Comparison of ENCODE assay signal across 14 cellular contexts in genomic region chr3:32347286-32348125, GRCh38. TPM values are rescaled to one million over a fixed set of nuclear protein-coding genes. Genes with fewer than 3 reads are reported as not detected.
DNase-seq lines count a peak whose midpoint lies in the region; ATAC-seq and TF ChIP-seq lines count a peak whose summit lies in the region.
"Had no signal": no experiment of that assay in that cellular context is flagged by ENCODE, and none has a peak within 500 bp of the region (broad histone marks: within the 10 kb centered on the region; RNA-seq: fewer than 3 reads in every experiment).

No MANE protein-coding gene starts in this region.

- H3K27me3 ChIP-seq in left lung (no peaks in the 10 kb centered on the region), testis (no peaks in the 10 kb centered on the region), H7 (ENCODE audit: control insufficient read depth, insufficient read depth, low read length) (no peaks in the 10 kb centered on the region)
- H3K27me3 ChIP-seq: esophagus squamous epithelium had no signal

- DNase-seq in OCI-LY7 (ENCODE audit: low spot score) (no peak), fibroblast of pulmonary artery (ENCODE audit: low read depth) (peak; percentile 68), left lung (no peak), testis (peak; percentile 23), NCI-H1694 treated with DMSO at 0.1 percent for 48 hours (lab: John Stamatoyannopoulos, UW) (no peak), H7 (no peak)
- DNase-seq: activated T-cell treated with anti-CD3 and anti-CD28 coated beads for 4 hours; esophagus squamous epithelium; NCI-H1092; stimulated activated CD4-positive, alpha-beta T cell treated with anti-CD3 and anti-CD28 coated beads, Interleukin-2, amount 100 ng/mL, for 48 hours; SW 1271 had no signal

- CTCF ChIA-PET in OCI-LY7 (lab: Charles Lee; ENCODE audit: unreplicated experiment) = no interaction called here

- no peak overlapping the region for H3K4me3 ChIP-seq in OCI-LY7 (ENCODE audit: low read depth, low read length, poor library complexity, severe bottlenecking)
- no peak overlapping the region for H3K4me3 ChIP-seq in fibroblast of pulmonary artery (replicated peaks; ENCODE audit: low read depth, low read length)
- H3K4me3 ChIP-seq in left lung = no peak overlapping the region
- no peak overlapping the region for H3K4me3 ChIP-seq in testis
- H3K4me3 ChIP-seq in H7 (ENCODE audit: insufficient read depth, low read depth, low read length) = no peak overlapping the region
- H3K4me3 ChIP-seq: esophagus squamous epithelium had no signal

- no peaks in the 10 kb centered on the region for H4K20me1 ChIP-seq in OCI-LY7 (ENCODE audit: insufficient read depth, low read length)

- H3K36me3 ChIP-seq in OCI-LY7 (ENCODE audit: insufficient read depth, low read length) (no peaks in the 10 kb centered on the region), left lung (no peaks in the 10 kb centered on the region), testis (ENCODE audit: low read depth, missing control alignments) (no peaks in the 10 kb centered on the region), H7 (replicated peaks; ENCODE audit: control insufficient read depth, insufficient read depth, low read length) (no peaks in the 10 kb centered on the region)
- H3K36me3 ChIP-seq: esophagus squamous epithelium had no signal

- peak overlapping the region; percentile 23 for H3K4me2 ChIP-seq in OCI-LY7 (ENCODE audit: low read length)

- 56 to 68% methylated on average over 12 of the region's 12 CpGs for WGBS in testis, 2 donors

- no TSS peak for BruUV-seq in OCI-LY7 (replicated peaks; lab: Mats Ljungman, UMichigan)

- TF ChIP-seq CTCF in OCI-LY7 (conservative IDR thresholded peaks at IDR 0.05; ENCODE audit: low read length) (no peak), fibroblast of pulmonary artery (IDR thresholded peaks at IDR 0.05; ENCODE audit: low read length, missing control alignments) (no peak), left lung (IDR thresholded peaks at IDR 0.05) (no peak), testis (IDR thresholded peaks at IDR 0.05) (no peak)

- POLR2A ChIA-PET in OCI-LY7 (lab: Charles Lee) = interaction anchor here (0.6 to 0.8 kb wide), 4 partner anchors 10 to 142 kb away, joined by 3 to 4 read pairs (median 4); no protein-coding TSS in a partner anchor

- no peaks in the 10 kb centered on the region for H3K79me2 ChIP-seq in OCI-LY7 (ENCODE audit: insufficient read depth, low read depth, low read length)

- peak overlapping the region; percentile 52; the same call in 1 of the 2 replicates for H2AFZ ChIP-seq in OCI-LY7 (ENCODE audit: low read length)

- ATAC-seq in left lung (peak; percentile 42), GM21786 (IDR thresholded peaks at IDR 0.05; ENCODE audit: unreplicated experiment) (no peak)
- ATAC-seq: activated CD4-positive, CD25-positive, alpha-beta regulatory T cell treated with anti-CD3 and anti-CD28 coated beads, Interleukin-2, amount 50 U/mL, for 24 hours; stimulated activated memory B cell treated with anti-CD40 and anti-IgM and Interleukin-4, amounts not matched to agents 10 μg/mL and 1 μg/mL and 100 μg/mL, for 72 hours had no signal

- no peaks in the 10 kb centered on the region for H3K9me2 ChIP-seq in OCI-LY7 (ENCODE audit: insufficient read depth, low read length)

- H3K4me1 ChIP-seq in OCI-LY7 (ENCODE audit: insufficient read depth, low read length, poor library complexity, severe bottlenecking) = no peaks in the 10 kb centered on the region
- peaks cover 0 to 5% of the 10 kb centered on the region in 2 donors for H3K4me1 ChIP-seq in left lung
- peaks cover 5% of the 10 kb centered on the region for H3K4me1 ChIP-seq in testis
- H3K4me1 ChIP-seq: esophagus squamous epithelium had no signal

- H3K9me3 ChIP-seq in OCI-LY7 (ENCODE audit: low read length) = no peaks in the 10 kb centered on the region
- no peaks in the 10 kb centered on the region for H3K9me3 ChIP-seq in left lung
- no peaks in the 10 kb centered on the region for H3K9me3 ChIP-seq in testis
- H3K9me3 ChIP-seq: esophagus squamous epithelium had no signal

- no peak for TF ChIP-seq POLR2A in testis (IDR thresholded peaks at IDR 0.05)

- H3K27ac ChIP-seq in OCI-LY7 (ENCODE audit: low read depth, low read length, poor library complexity, severe bottlenecking) (no peak overlapping the region), left lung (no peak overlapping the region), testis (peak overlapping the region; percentile 4 to 20)
- H3K27ac ChIP-seq: esophagus squamous epithelium had no signal

- intact Hi-C loops in OCI-LY7 (cut with micrococcal nuclease; ENCODE audit: unreplicated experiment) = no loop called here
- intact Hi-C loops in left lung (cut with DNase I) = no loop called here
- intact Hi-C loops in testis (cut with DNase I; ENCODE audit: low total_unique reads) = no loop called here

RNA-seq across cellular contexts. Expression of gene CMTM7, which starts 44.1 kb away (rescaled TPM):
- total RNA-seq in OCI-LY7 (2014; rRNA removed; shearing (Covaris generic)) = 13.2 and 16.0 TPM in 2 replicates
- total RNA-seq in OCI-LY7 (2022) = 19.0 TPM in 2 replicates
- total RNA-seq in left lung = 10 to 100 TPM; 46.7 to 50.4 TPM
- 10 to 100 TPM; 19.7 to 40.9 TPM for total RNA-seq in testis
- polyA plus RNA-seq in testis (ENCODE audit: insufficient read depth, low read depth, low replicate concordance) = 15.0 TPM
- 15.3 and 17.7 TPM in 2 replicates for total RNA-seq in H7 (2014; rRNA removed; shearing (Covaris generic))

Comparison
In these comparisons a context has a peak if more than half of its experiments do, and no peak if none do; other contexts are left out.
1. DNase-seq: peak in fibroblast of pulmonary artery (single experiment) and testis (single experiment); none in OCI-LY7 (single experiment), left lung (0 of 2), NCI-H1694 treated with DMSO at 0.1 percent for 48 hours (single experiment) and H7 (single experiment).
2. H3K27ac ChIP-seq: peak in testis (2 of 2); none in OCI-LY7 (single experiment) and left lung (0 of 2).